14 cellular contexts compared by ENCODE assay signal in genomic region chr5:78588517-78588916, GRCh38.
"Had no signal": no experiment of that assay in that cellular context is flagged by ENCODE, and none has a peak within 500 bp of the region (broad histone marks: within the 10 kb centered on the region; RNA-seq: fewer than 3 reads in every experiment).

No MANE protein-coding gene starts in this region.

- H3K4me3 ChIP-seq: prostate gland, tibial artery, vagina had no signal

- DNase-seq: activated CD4-positive, alpha-beta T cell treated with anti-CD3 and anti-CD28 coated beads, Interleukin-2, amount 50 U/mL, for 1 hour; activated CD4-positive, CD25-positive, alpha-beta regulatory T cell; activated naive CD4-positive, alpha-beta T cell treated with anti-CD3 and anti-CD28 coated beads, Interleukin-2, amount 50 U/mL, for 16 hours; cerebellar nuclear complex; dermis blood vessel endothelial cell; foreskin keratinocyte; nucleus accumbens; stimulated activated CD4-positive, alpha-beta T cell treated with anti-CD3 and anti-CD28 coated beads, Interleukin-15, amount 100 ng/mL, for 24 hours; T-helper 2 cell had no signal

- H3K9me3 ChIP-seq: prostate gland, tibial artery, vagina had no signal

- FAIRE-seq: islet of Langerhans, TTC549 had no signal

- H3K27me3 ChIP-seq: foreskin keratinocyte, tibial artery, vagina had no signal

- H3K4me1 ChIP-seq: prostate gland had no signal

- H3K27ac ChIP-seq: foreskin keratinocyte, prostate gland had no signal

- H3K36me3 ChIP-seq: prostate gland, tibial artery, vagina had no signal
